ENCODE assay signal across 8 cellular contexts in genomic region chr14:65103150-65103760, GRCh38. TPM values are rescaled to one million over a fixed set of nuclear protein-coding genes. Genes with fewer than 3 reads are reported as not detected.
DNase-seq lines count a peak whose midpoint lies in the region; ATAC-seq and TF ChIP-seq lines count a peak whose summit lies in the region.

No MANE protein-coding gene starts in this region.

- CTCF ChIA-PET in activated naive CD4-positive, alpha-beta T cell treated with anti-CD3 and anti-CD28 coated beads, Interleukin-2, amount 10 ng/mL, durations not matched to agents 7 days and 5 days (lab: Charles Lee), result interaction anchor here (0.6 to 1.0 kb wide), 2 partner anchors 14 to 61 kb away, joined by 3 read pairs; no protein-coding TSS in a partner anchor
- CTCF ChIA-PET in activated CD4-positive, alpha-beta memory T cell treated with anti-CD3 and anti-CD28 coated beads for 36 hours (lab: Charles Lee), result interaction anchor here (0.6 to 1.8 kb wide), 5 partner anchors 7 to 312 kb away, joined by 3 to 6 read pairs (median 3); partner anchors contain the start of gene FNTB

- peak overlapping the region; percentile 34 for H3K27ac Mint-ChIP-seq in activated naive CD4-positive, alpha-beta T cell treated with anti-CD3 and anti-CD28 coated beads, Interleukin-2, amount 10 ng/mL, durations not matched to agents 7 days and 5 days
- no peak overlapping the region for H3K27ac Mint-ChIP-seq in activated CD4-positive, alpha-beta memory T cell treated with anti-CD3 and anti-CD28 coated beads for 36 hours
- H3K27ac Mint-ChIP-seq in stimulated activated effector memory CD8-positive, alpha-beta T cell treated with anti-CD3 and anti-CD28 coated beads, Interleukin-12 subunit alpha, Interleukin-12 subunit beta, amount 100 ng/mL, for 72 hours, result peak overlapping the region; percentile 94

- peaks cover 16% of the 10 kb centered on the region for H3K27me3 Mint-ChIP-seq in activated naive CD4-positive, alpha-beta T cell treated with anti-CD3 and anti-CD28 coated beads, Interleukin-2, amount 10 ng/mL, durations not matched to agents 7 days and 5 days
- no peaks in the 10 kb centered on the region for H3K27me3 Mint-ChIP-seq in activated CD4-positive, alpha-beta memory T cell treated with anti-CD3 and anti-CD28 coated beads for 36 hours

- H3K27me3 ChIP-seq in iPS-15b (ENCODE audit: control insufficient read depth, insufficient read depth, low read length), result peaks cover 3% of the 10 kb centered on the region

- POLR2A ChIA-PET in activated CD4-positive, alpha-beta memory T cell treated with anti-CD3 and anti-CD28 coated beads for 36 hours (lab: Charles Lee), result interaction anchor here (0.6 to 0.9 kb wide), 3 partner anchors 9 to 193 kb away, joined by 3 read pairs; no protein-coding TSS in a partner anchor

- H3K9me3 Mint-ChIP-seq in activated naive CD4-positive, alpha-beta T cell treated with anti-CD3 and anti-CD28 coated beads, Interleukin-2, amount 10 ng/mL, durations not matched to agents 7 days and 5 days, result no peaks in the 10 kb centered on the region
- no peaks in the 10 kb centered on the region for H3K9me3 Mint-ChIP-seq in activated CD4-positive, alpha-beta memory T cell treated with anti-CD3 and anti-CD28 coated beads for 36 hours
- no peaks in the 10 kb centered on the region for H3K9me3 Mint-ChIP-seq in stimulated activated effector memory CD8-positive, alpha-beta T cell treated with anti-CD3 and anti-CD28 coated beads, Interleukin-12 subunit alpha, Interleukin-12 subunit beta, amount 100 ng/mL, for 72 hours

- ATAC-seq in stimulated activated effector memory CD8-positive, alpha-beta T cell treated with anti-CD3 and anti-CD28 coated beads, Interleukin-12 subunit alpha, Interleukin-12 subunit beta, amount 100 ng/mL, for 72 hours, result no peak

- no peak overlapping the region for H3K9ac ChIP-seq in iPS-15b (ENCODE audit: low read depth, low read length)

- H3K4me1 ChIP-seq in iPS-15b (ENCODE audit: control insufficient read depth, insufficient read depth, low read length), result peaks cover 4% of the 10 kb centered on the region

- peak overlapping the region; percentile 90 for H3K4me3 Mint-ChIP-seq in activated naive CD4-positive, alpha-beta T cell treated with anti-CD3 and anti-CD28 coated beads, Interleukin-2, amount 10 ng/mL, durations not matched to agents 7 days and 5 days
- peak overlapping the region; percentile 96 for H3K4me3 Mint-ChIP-seq in activated CD4-positive, alpha-beta memory T cell treated with anti-CD3 and anti-CD28 coated beads for 36 hours
- H3K4me3 Mint-ChIP-seq in stimulated activated effector memory CD8-positive, alpha-beta T cell treated with anti-CD3 and anti-CD28 coated beads, Interleukin-12 subunit alpha, Interleukin-12 subunit beta, amount 100 ng/mL, for 72 hours, result peak overlapping the region; percentile 81

- TF ChIP-seq POLR2A in NB4 (IDR thresholded peaks at IDR 0.05; ENCODE audit: extremely low read depth, insufficient read length), result no peak

- peaks cover 38% of the 10 kb centered on the region for H3K4me1 Mint-ChIP-seq in activated naive CD4-positive, alpha-beta T cell treated with anti-CD3 and anti-CD28 coated beads, Interleukin-2, amount 10 ng/mL, durations not matched to agents 7 days and 5 days
- peaks cover 29% of the 10 kb centered on the region for H3K4me1 Mint-ChIP-seq in activated CD4-positive, alpha-beta memory T cell treated with anti-CD3 and anti-CD28 coated beads for 36 hours (ENCODE audit: low read depth)
- peaks cover 25% of the 10 kb centered on the region for H3K4me1 Mint-ChIP-seq in stimulated activated effector memory CD8-positive, alpha-beta T cell treated with anti-CD3 and anti-CD28 coated beads, Interleukin-12 subunit alpha, Interleukin-12 subunit beta, amount 100 ng/mL, for 72 hours

- intact Hi-C loops in activated CD4-positive, alpha-beta memory T cell treated with anti-CD3 and anti-CD28 coated beads for 36 hours (cut with micrococcal nuclease), result loop anchor here (2.0 to 5.0 kb wide), 5 partner anchors 104 to 1461 kb away; partner anchors contain the start of genes CHURC1, WDR89 and ZBTB1

- peak; percentile 31 for DNase-seq in activated naive CD4-positive, alpha-beta T cell treated with anti-CD3 and anti-CD28 coated beads, Interleukin-2, amount 10 ng/mL, durations not matched to agents 7 days and 5 days
- no peak for DNase-seq in activated naive CD4-positive, alpha-beta T cell (lab: John Stamatoyannopoulos, UW)
- DNase-seq in NB4 (ENCODE audit: low read depth) (peak; percentile 84), activated gamma-delta T cell treated with Interleukin-2 at 50 U/mL for 16 hours (no peak)
- DNase-seq in activated CD4-positive, alpha-beta memory T cell treated with anti-CD3 and anti-CD28 coated beads for 36 hours, result peak; percentile 17
- no peak for DNase-seq in stimulated activated effector memory CD8-positive, alpha-beta T cell treated with anti-CD3 and anti-CD28 coated beads, Interleukin-12 subunit alpha, Interleukin-12 subunit beta, amount 100 ng/mL, for 72 hours (ENCODE audit: low spot score in 2 of 2)
- DNase-seq in activated CD4-positive, CD25-positive, alpha-beta regulatory T cell (lab: John Stamatoyannopoulos, UW), result no peak

- peak; percentile 16 for TF ChIP-seq CTCF in NB4 (IDR thresholded peaks at IDR 0.05; ENCODE audit: low read depth, low read length)

- H3K9me3 ChIP-seq in iPS-15b (ENCODE audit: control insufficient read depth, insufficient read depth, low read length), result no peaks in the 10 kb centered on the region

- H3K36me3 ChIP-seq in iPS-15b (ENCODE audit: control insufficient read depth, insufficient read depth, low read length), result no peaks in the 10 kb centered on the region

- H3K4me3 ChIP-seq in NB4 (ENCODE audit: low read depth, low read length), result peak overlapping the region; percentile 85
- peak overlapping the region; percentile 78 for H3K4me3 ChIP-seq in iPS-15b (ENCODE audit: low read depth, low read length)

- H3K36me3 Mint-ChIP-seq in activated naive CD4-positive, alpha-beta T cell treated with anti-CD3 and anti-CD28 coated beads, Interleukin-2, amount 10 ng/mL, durations not matched to agents 7 days and 5 days, result peaks cover 22% of the 10 kb centered on the region
- peaks cover 8% of the 10 kb centered on the region for H3K36me3 Mint-ChIP-seq in activated CD4-positive, alpha-beta memory T cell treated with anti-CD3 and anti-CD28 coated beads for 36 hours
- H3K36me3 Mint-ChIP-seq in stimulated activated effector memory CD8-positive, alpha-beta T cell treated with anti-CD3 and anti-CD28 coated beads, Interleukin-12 subunit alpha, Interleukin-12 subunit beta, amount 100 ng/mL, for 72 hours, result peaks cover 42% of the 10 kb centered on the region

RNA-seq across cellular contexts. Expression of gene MAX, which starts 0.9 kb away (rescaled TPM):
- total RNA-seq in activated CD4-positive, alpha-beta memory T cell treated with anti-CD3 and anti-CD28 coated beads for 36 hours, result 10 to 100 TPM; 74.5 to 80.7 TPM

Comparison
In these comparisons a context has a peak if more than half of its experiments do, and no peak if none do; other contexts are left out.
1. DNase-seq: peak in activated naive CD4-positive, alpha-beta T cell treated with anti-CD3 and anti-CD28 coated beads, Interleukin-2, amount 10 ng/mL, durations not matched to agents 7 days and 5 days (single experiment), NB4 (single experiment) and activated CD4-positive, alpha-beta memory T cell treated with anti-CD3 and anti-CD28 coated beads for 36 hours (single experiment); none in activated naive CD4-positive, alpha-beta T cell (0 of 4), stimulated activated effector memory CD8-positive, alpha-beta T cell treated with anti-CD3 and anti-CD28 coated beads, Interleukin-12 subunit alpha, Interleukin-12 subunit beta, amount 100 ng/mL, for 72 hours (0 of 2), activated CD4-positive, CD25-positive, alpha-beta regulatory T cell (0 of 4) and activated gamma-delta T cell treated with Interleukin-2 at 50 U/mL for 16 hours (single experiment).
2. Peak in every context shown above with its lines, with median percentiles within 50 percentile points of each other: H3K4me3 Mint-ChIP-seq.